In genomic region chr2:9985531-9985930, GRCh38 we compare ENCODE assay signal across 15 cellular contexts.
"Had no signal": no experiment of that assay in that cellular context is flagged by ENCODE, and none has a peak within 500 bp of the region (broad histone marks: within the 10 kb centered on the region; RNA-seq: fewer than 3 reads in every experiment).

No MANE protein-coding gene starts in this region.

- DNase-seq: activated naive CD8-positive, alpha-beta T cell treated with anti-CD3 and anti-CD28 coated beads for 36 hours; erythroblast; hypothalamus; kidney; left lung; ovary; retina; stimulated activated CD4-positive, alpha-beta T cell treated with anti-CD3 and anti-CD28 coated beads, Interleukin-4, amount 100 ng/mL, for 24 hours; stimulated activated naive CD4-positive, alpha-beta T cell; T1000 had no signal

- ATAC-seq: activated CD4-positive, CD25-positive, alpha-beta regulatory T cell treated with anti-CD3 and anti-CD28 coated beads, Interleukin-2, amount 50 U/mL, for 24 hours; left lung had no signal

- H3K4me1 ChIP-seq: neural progenitor cell had no signal

- H3K36me3 Mint-ChIP-seq: activated naive CD8-positive, alpha-beta T cell treated with anti-CD3 and anti-CD28 coated beads for 36 hours; mesothelial cell of epicardium; neural progenitor cell had no signal

- H3K4me2 ChIP-seq: neural progenitor cell had no signal

- H2AFZ ChIP-seq: neural progenitor cell had no signal

- H3K9ac ChIP-seq: neural progenitor cell had no signal

- H3K9me3 Mint-ChIP-seq: activated naive CD8-positive, alpha-beta T cell treated with anti-CD3 and anti-CD28 coated beads for 36 hours; activated T-helper 1 cell treated with anti-CD3 and anti-CD28 coated beads, Interleukin-12 subunit alpha, Interleukin-12 subunit beta, Interleukin-2, Interleukin-4 antibody, amounts not matched to agents 30 ng/mL and 10 ng/mL and 1 ng/mL, durations not matched to agents 14 hours and 24 hours and 36 hours; mesothelial cell of epicardium; neural progenitor cell had no signal

- H3K27me3 ChIP-seq: neural progenitor cell, ovary had no signal

- H3K27ac Mint-ChIP-seq: activated naive CD8-positive, alpha-beta T cell treated with anti-CD3 and anti-CD28 coated beads for 36 hours; activated T-helper 1 cell treated with anti-CD3 and anti-CD28 coated beads, Interleukin-12 subunit alpha, Interleukin-12 subunit beta, Interleukin-2, Interleukin-4 antibody, amounts not matched to agents 30 ng/mL and 10 ng/mL and 1 ng/mL, durations not matched to agents 14 hours and 24 hours and 36 hours; mesothelial cell of epicardium; neural progenitor cell had no signal

- H3K27ac ChIP-seq: left lung, neural progenitor cell, ovary had no signal

- H3K9me3 ChIP-seq: left lung, ovary had no signal

- H3K4me3 Mint-ChIP-seq: activated naive CD8-positive, alpha-beta T cell treated with anti-CD3 and anti-CD28 coated beads for 36 hours; activated T-helper 1 cell treated with anti-CD3 and anti-CD28 coated beads, Interleukin-12 subunit alpha, Interleukin-12 subunit beta, Interleukin-2, Interleukin-4 antibody, amounts not matched to agents 30 ng/mL and 10 ng/mL and 1 ng/mL, durations not matched to agents 14 hours and 24 hours and 36 hours; mesothelial cell of epicardium; neural progenitor cell had no signal

- H3K4me3 ChIP-seq: left lung, neural progenitor cell, ovary, skin epidermis had no signal

- H3K36me3 ChIP-seq: left lung, neural progenitor cell, ovary had no signal
